10 cellular contexts compared by ENCODE assay signal in genomic region chr20:24994186-24994465, GRCh38. TPM values are rescaled to one million over a fixed set of nuclear protein-coding genes. Genes with fewer than 3 reads are reported as not detected.
A peak's percentile ranks its signal among the peaks of the same experiment; 100 is the strongest.
DNase-seq lines count a peak whose midpoint lies in the region; ATAC-seq, FAIRE-seq and TF ChIP-seq lines count a peak whose summit lies in the region.
"Had no signal": no experiment of that assay in that cellular context is flagged by ENCODE, and none has a peak within 500 bp of the region (broad histone marks: within the 10 kb centered on the region; RNA-seq: fewer than 3 reads in every experiment).

No MANE protein-coding gene starts in this region.

- in situ Hi-C loops in HepG2 (cut with HindIII; ENCODE audit: extremely low pct_ligation_motif_present, low pct_unique_long_range_greater_than_20kb): loop anchor here (5.0 to 10.0 kb wide), 2 partner anchors 203 to 301 kb away; partner anchors contain the start of gene ENTPD6

- no peak for TF ChIP-seq POLR2A in HepG2 (IDR thresholded peaks at IDR 0.05; ENCODE audit: insufficient read depth in 1 of 2, low read depth in 2 of 2, low read length in 2 of 2)
- no peak for TF ChIP-seq POLR2A in right lobe of liver (IDR thresholded peaks at IDR 0.05)

- peaks cover 53% of the 10 kb centered on the region for H3K4me1 ChIP-seq in HepG2 (ENCODE audit: insufficient read depth, low read length)
- H3K4me1 ChIP-seq in right lobe of liver: peaks cover 0 to 29% (median 8%) of the 10 kb centered on the region in 4 donors
- peaks cover 18% of the 10 kb centered on the region for H3K4me1 ChIP-seq in A673 (ENCODE audit: insufficient read depth, low read length, poor library complexity, severe bottlenecking)

- H4K20me1 ChIP-seq in HepG2 (ENCODE audit: insufficient read depth, low read length): no peaks in the 10 kb centered on the region

- H3K4me3 ChIP-seq in HepG2 (replicated peaks in 1 of 3; ENCODE audit: insufficient read depth in 1 of 3, low read depth in 2 of 3, low read length in 3 of 3) (no peak overlapping the region), right lobe of liver (no peak overlapping the region), A673 (ENCODE audit: low read depth, low read length, poor library complexity, severe bottlenecking) (no peak overlapping the region)

- peaks cover 6% of the 10 kb centered on the region for H3K36me3 Mint-ChIP-seq in activated CD8-positive, alpha-beta T cell treated with anti-CD3 and anti-CD28 coated beads for 36 hours (ENCODE audit: low read depth)

- TF ChIP-seq RAD21 in HepG2 (CRISPR knock-in tag; IDR thresholded peaks at IDR 0.05): no peak

- H3K27ac Mint-ChIP-seq in activated CD8-positive, alpha-beta T cell treated with anti-CD3 and anti-CD28 coated beads for 36 hours: peak overlapping the region; percentile 46

- FAIRE-seq in HepG2 (lab: Jason Lieb, UNC): no peak

- intact Hi-C loops in HepG2 (cut with micrococcal nuclease; ENCODE audit: unreplicated experiment) (loop anchor here (1.0 to 10.0 kb wide), 3 partner anchors 38 to 401 kb away; partner anchors contain the start of gene ABHD12), right lobe of liver (cut with DNase I) (loop anchor here (5.0 to 10.0 kb wide), 2 partner anchors 53 to 181 kb away; no protein-coding TSS in a partner anchor), A673 (cut with micrococcal nuclease; ENCODE audit: unreplicated experiment) (loop anchor here (2.0 to 10.0 kb wide), 4 partner anchors 203 to 405 kb away; partner anchors contain the start of gene ENTPD6)
- intact Hi-C loops in activated CD8-positive, alpha-beta T cell treated with anti-CD3 and anti-CD28 coated beads for 36 hours (cut with micrococcal nuclease): loop anchor here (1.0 to 10.0 kb wide), 3 partner anchors 71 to 401 kb away; partner anchors contain the start of gene ABHD12

- H3K27me3 ChIP-seq in HepG2 (ENCODE audit: control insufficient read depth in 1 of 2, insufficient read depth in 2 of 2, low read length in 2 of 2): peaks cover 1 to 7% of the 10 kb centered on the region in 2 experiments; a peak in 2 of 5 replicates
- H3K27me3 ChIP-seq in right lobe of liver: no peaks in the 10 kb centered on the region
- no peaks in the 10 kb centered on the region for H3K27me3 ChIP-seq in layer of hippocampus (ENCODE audit: control insufficient read depth, insufficient read depth, low read length)
- H3K27me3 ChIP-seq in A673 (replicated peaks; ENCODE audit: insufficient read depth, low read depth, low read length, poor library complexity): peaks cover 3% of the 10 kb centered on the region

- H3K9ac ChIP-seq in HepG2 (ENCODE audit: insufficient read depth, low read depth, low read length): no peak overlapping the region

- peak overlapping the region; percentile 16 for H3K4me3 Mint-ChIP-seq in activated CD8-positive, alpha-beta T cell treated with anti-CD3 and anti-CD28 coated beads for 36 hours

- H3K9me3 ChIP-seq in HepG2 (ENCODE audit: low read length): no peaks in the 10 kb centered on the region
- H3K9me3 ChIP-seq in right lobe of liver: no peaks in the 10 kb centered on the region
- H3K9me3 ChIP-seq in A673 (ENCODE audit: low read depth, low read length, poor library complexity, severe bottlenecking): no peaks in the 10 kb centered on the region

- no peaks in the 10 kb centered on the region for H3K27me3 Mint-ChIP-seq in activated CD8-positive, alpha-beta T cell treated with anti-CD3 and anti-CD28 coated beads for 36 hours

- H3K9me3 Mint-ChIP-seq in activated CD8-positive, alpha-beta T cell treated with anti-CD3 and anti-CD28 coated beads for 36 hours: no peaks in the 10 kb centered on the region

- CTCF ChIA-PET in HepG2 (lab: Yijun Ruan, JAX; ENCODE audit: low intra/inter-chr PET ratio, low total read pairs) (interaction anchor here (0.8 to 6.9 kb wide), 9 partner anchors 39 to 302 kb away, joined by 3 to 138 read pairs (median 5); partner anchors contain the start of gene PYGB), A673 (lab: Charles Lee) (interaction anchor here (0.9 to 2.0 kb wide), 3 partner anchors 65 to 413 kb away, joined by 3 to 6 read pairs (median 4); partner anchors contain the start of gene GINS1)
- CTCF ChIA-PET in activated CD8-positive, alpha-beta T cell treated with anti-CD3 and anti-CD28 coated beads for 36 hours (lab: Charles Lee): interaction anchor here (0.6 to 8.4 kb wide), 27 partner anchors 10 to 414 kb away, joined by 3 to 167 read pairs (median 5); partner anchors contain the start of genes ACSS1 and GINS1

- no TSS peak for BruUV-seq in HepG2 (replicated peaks; lab: Mats Ljungman, UMichigan)
- BruUV-seq in A673 (replicated peaks; lab: Mats Ljungman, UMichigan): no TSS peak

- 53% methylated on average over 1 of the region's 1 CpG for WGBS in HepG2 (ENCODE audit: low lambda C conversion rate)
- no CpG with 5 or more reads among the region's 1 CpG for WGBS in right lobe of liver (ENCODE audit: insufficient coverage, low coverage, low lambda C conversion rate, missing lambda C conversion rate)

- H3K36me3 ChIP-seq in HepG2 (replicated peaks in 1 of 2; ENCODE audit: control insufficient read depth in 1 of 2, insufficient read depth in 2 of 2, low read length in 2 of 2): no peaks in the 10 kb centered on the region
- H3K36me3 ChIP-seq in right lobe of liver: no peaks in the 10 kb centered on the region
- H3K36me3 ChIP-seq in A673 (ENCODE audit: insufficient read depth, low read length, poor library complexity, severe bottlenecking): no peaks in the 10 kb centered on the region

- peak overlapping the region; percentile 97 for H3K4me2 ChIP-seq in HepG2 (ENCODE audit: low read depth, low read length)

- ATAC-seq in HepG2 (no peak), right lobe of liver (no peak)
- no peak for ATAC-seq in activated CD8-positive, alpha-beta T cell treated with anti-CD3 and anti-CD28 coated beads for 36 hours

- H3K79me2 ChIP-seq in HepG2 (ENCODE audit: insufficient read depth, low read length): peaks cover 32% of the 10 kb centered on the region

- TF ChIP-seq CTCF in HepG2 (CRISPR knock-in tag; IDR thresholded peaks at IDR 0.05): no peak
- no peak for TF ChIP-seq CTCF in right lobe of liver (IDR thresholded peaks at IDR 0.05)
- TF ChIP-seq CTCF in activated CD8-positive, alpha-beta T cell treated with anti-CD3 and anti-CD28 coated beads for 36 hours (IDR thresholded peaks at IDR 0.05): no peak
- TF ChIP-seq CTCF in A673 (conservative IDR thresholded peaks at IDR 0.05; ENCODE audit: low read depth, low read length): no peak

- peak overlapping the region; percentile 68 for H2AFZ ChIP-seq in HepG2 (ENCODE audit: low read length)

- H3K27ac ChIP-seq in HepG2 (ENCODE audit: extremely low read length, insufficient read depth, low read length): no peak overlapping the region
- H3K27ac ChIP-seq in right lobe of liver: no peak overlapping the region
- H3K27ac ChIP-seq in layer of hippocampus (ENCODE audit: low read depth, low read length): peak overlapping the region; percentile 87
- H3K27ac ChIP-seq in A673 (ENCODE audit: low read depth, low read length, poor library complexity, severe bottlenecking): no peak overlapping the region

- peaks cover 40% of the 10 kb centered on the region for H3K4me1 Mint-ChIP-seq in activated CD8-positive, alpha-beta T cell treated with anti-CD3 and anti-CD28 coated beads for 36 hours (ENCODE audit: low read depth)

- DNase-seq in HepG2 (ENCODE audit: low spot score): no peak
- no peak for DNase-seq in right lobe of liver
- no peak for DNase-seq in activated CD8-positive, alpha-beta T cell treated with anti-CD3 and anti-CD28 coated beads for 36 hours
- no peak for DNase-seq in NCI-H2227 treated with DMSO at 0.1 percent for 48 hours (lab: John Stamatoyannopoulos, UW)
- no peak for DNase-seq in cerebellar nuclear complex (lab: John Stamatoyannopoulos, UW)
- no peak for DNase-seq in A673 (ENCODE audit: low spot score)
- no peak for DNase-seq in middle frontal gyrus (ENCODE audit: extremely low spot score, low spot score)
- DNase-seq: left ventricle myocardium superior had no signal

- POLR2A ChIA-PET in HepG2 (lab: Yijun Ruan, JAX) (interaction anchor here (0.8 to 1.9 kb wide), 5 partner anchors 39 to 254 kb away, joined by 3 to 6 read pairs (median 4); partner anchors contain the start of gene PYGB), A673 (lab: Charles Lee; ENCODE audit: low non-redundant PET) (no interaction called here)
- POLR2A ChIA-PET in activated CD8-positive, alpha-beta T cell treated with anti-CD3 and anti-CD28 coated beads for 36 hours (lab: Charles Lee): interaction anchor here (1.7 kb wide), 1 partner anchor 65 kb away, joined by 5 read pairs; no protein-coding TSS in a partner anchor

- no peak for TF ChIP-seq EP300 in HepG2 (IDR thresholded peaks at IDR 0.05; ENCODE audit: low read depth in 2 of 2, low read length in 2 of 2)
- no peak for TF ChIP-seq EP300 in HepG2 (CRISPR knock-in tag; IDR thresholded peaks at IDR 0.05; ENCODE audit: borderline replicate concordance)

RNA-seq across cellular contexts. Expression of gene APMAP, which starts 1.6 kb away (rescaled TPM):
- total RNA-seq in HepG2 (2016; rRNA removed; fragmentation: Illumina TruSeq; extraction: Trizol) (96.9 and 214 TPM in 2 replicates), right lobe of liver (100 to 1,000 TPM; 130 to 210 (median 140) TPM), A673 (2021) (67.9 and 70.3 TPM in 2 replicates)
- 20.1 and 22.7 TPM in 2 replicates for total RNA-seq in HepG2 (2016; cell fraction: cytosol; rRNA removed; fragmentation: Illumina TruSeq; extraction: Trizol; ENCODE audit: low read depth)
- total RNA-seq in HepG2 (2016; cell fraction: insoluble cytoplasmic fraction; rRNA removed; fragmentation: Illumina TruSeq; extraction: Trizol): 98.2 and 226 TPM in 2 replicates
- 41.7 and 44.7 TPM in 2 replicates for total RNA-seq in HepG2 (2016; cell fraction: membrane; rRNA removed; fragmentation: Illumina TruSeq; extraction: Trizol)
- 175 and 197 TPM in 2 replicates for total RNA-seq in HepG2 (2016; cell fraction: nucleus; rRNA removed; fragmentation: Illumina TruSeq; extraction: Trizol)
- polyA plus RNA-seq in HepG2 (2011; rRNA removed): 168 and 177 TPM in 2 replicates
- polyA plus RNA-seq in HepG2 (2011; cell fraction: cytosol; rRNA removed): 161 and 178 TPM in 2 replicates
- polyA plus RNA-seq in HepG2 (2011; cell fraction: nucleus; rRNA removed): 60.9 and 87.7 TPM in 2 replicates
- 152 and 183 TPM in 2 replicates for polyA plus RNA-seq in HepG2 (2012)
- 19.3 and 19.6 TPM in 2 replicates for polyA plus RNA-seq in HepG2 (2016; cell fraction: cytosol; fragmentation: Illumina TruSeq; extraction: Trizol; ENCODE audit: low read depth)
- polyA plus RNA-seq in HepG2 (2016; cell fraction: insoluble cytoplasmic fraction; fragmentation: Illumina TruSeq; extraction: Trizol; ENCODE audit: low read depth): 91.9 and 93.0 TPM in 2 replicates
- polyA plus RNA-seq in HepG2 (2016; cell fraction: membrane; fragmentation: Illumina TruSeq; extraction: Trizol; ENCODE audit: low read depth): 31.8 and 32.4 TPM in 2 replicates
- 261 and 268 TPM in 2 replicates for polyA plus RNA-seq in HepG2 (2016; cell fraction: nucleus; fragmentation: Illumina TruSeq; extraction: Trizol; ENCODE audit: insufficient read depth, low read depth)
- 27.2 and 96.2 TPM in 2 replicates for polyA minus RNA-seq in HepG2 (2011; rRNA and poly(A)+ RNA removed; ENCODE audit: low replicate concordance)
- 41.4 and 51.0 TPM in 2 replicates for polyA minus RNA-seq in HepG2 (2011; cell fraction: cytosol; rRNA and poly(A)+ RNA removed)
- polyA minus RNA-seq in HepG2 (2011; cell fraction: nucleus; rRNA and poly(A)+ RNA removed): 33.6 and 47.4 TPM in 2 replicates
- 10 to 100 TPM; 36.7 to 40.0 TPM for total RNA-seq in activated CD8-positive, alpha-beta T cell treated with anti-CD3 and anti-CD28 coated beads for 36 hours

RNA-seq across cellular contexts. Expression of gene CST7, which starts 45.1 kb away (rescaled TPM):
- not detected in 2 replicates for total RNA-seq in HepG2 (2016; rRNA removed; fragmentation: Illumina TruSeq; extraction: Trizol)
- not detected in 2 replicates for total RNA-seq in HepG2 (2016; cell fraction: cytosol; rRNA removed; fragmentation: Illumina TruSeq; extraction: Trizol; ENCODE audit: low read depth)
- not detected in 2 replicates for total RNA-seq in HepG2 (2016; cell fraction: insoluble cytoplasmic fraction; rRNA removed; fragmentation: Illumina TruSeq; extraction: Trizol)
- total RNA-seq in HepG2 (2016; cell fraction: membrane; rRNA removed; fragmentation: Illumina TruSeq; extraction: Trizol): not detected in 2 replicates
- not detected in 2 replicates for total RNA-seq in HepG2 (2016; cell fraction: nucleus; rRNA removed; fragmentation: Illumina TruSeq; extraction: Trizol)
- polyA plus RNA-seq in HepG2 (2011; rRNA removed): not detected in 2 replicates
- not detected in 2 replicates for polyA plus RNA-seq in HepG2 (2011; cell fraction: cytosol; rRNA removed)
- not detected in 2 replicates for polyA plus RNA-seq in HepG2 (2011; cell fraction: nucleus; rRNA removed)
- not detected in 2 replicates for polyA plus RNA-seq in HepG2 (2012)
- not detected in 2 replicates for polyA plus RNA-seq in HepG2 (2016; cell fraction: cytosol; fragmentation: Illumina TruSeq; extraction: Trizol; ENCODE audit: low read depth)
- not detected in 2 replicates for polyA plus RNA-seq in HepG2 (2016; cell fraction: insoluble cytoplasmic fraction; fragmentation: Illumina TruSeq; extraction: Trizol; ENCODE audit: low read depth)
- not detected in 2 replicates for polyA plus RNA-seq in HepG2 (2016; cell fraction: membrane; fragmentation: Illumina TruSeq; extraction: Trizol; ENCODE audit: low read depth)
- not detected in 2 replicates for polyA plus RNA-seq in HepG2 (2016; cell fraction: nucleus; fragmentation: Illumina TruSeq; extraction: Trizol; ENCODE audit: insufficient read depth, low read depth)
- not detected in 2 replicates for polyA minus RNA-seq in HepG2 (2011; rRNA and poly(A)+ RNA removed; ENCODE audit: low replicate concordance)
- polyA minus RNA-seq in HepG2 (2011; cell fraction: cytosol; rRNA and poly(A)+ RNA removed): not detected in 2 replicates
- polyA minus RNA-seq in HepG2 (2011; cell fraction: nucleus; rRNA and poly(A)+ RNA removed): not detected in 2 replicates
- 1 to 10 TPM; 1.1 to 4.6 (median 1.5) TPM for total RNA-seq in right lobe of liver
- total RNA-seq in activated CD8-positive, alpha-beta T cell treated with anti-CD3 and anti-CD28 coated beads for 36 hours: 10 to 100 TPM; 48.5 to 49.3 TPM
- total RNA-seq in A673 (2021): not detected in 2 replicates
- total RNA-seq: glomerular endothelial cell had no signal

Comparison
In these comparisons a context has a peak if more than half of its experiments do, and no peak if none do; other contexts are left out.
1. RNA of gene CST7, which starts 45.1 kb away (total RNA-seq): 48.5 to 49.3 TPM in activated CD8-positive, alpha-beta T cell treated with anti-CD3 and anti-CD28 coated beads for 36 hours; 1.1 to 4.6 TPM in right lobe of liver, not detected in HepG2 and not detected in A673; every median in the first group is over 4 times any median in the second.